In the genomic region with DNA sequence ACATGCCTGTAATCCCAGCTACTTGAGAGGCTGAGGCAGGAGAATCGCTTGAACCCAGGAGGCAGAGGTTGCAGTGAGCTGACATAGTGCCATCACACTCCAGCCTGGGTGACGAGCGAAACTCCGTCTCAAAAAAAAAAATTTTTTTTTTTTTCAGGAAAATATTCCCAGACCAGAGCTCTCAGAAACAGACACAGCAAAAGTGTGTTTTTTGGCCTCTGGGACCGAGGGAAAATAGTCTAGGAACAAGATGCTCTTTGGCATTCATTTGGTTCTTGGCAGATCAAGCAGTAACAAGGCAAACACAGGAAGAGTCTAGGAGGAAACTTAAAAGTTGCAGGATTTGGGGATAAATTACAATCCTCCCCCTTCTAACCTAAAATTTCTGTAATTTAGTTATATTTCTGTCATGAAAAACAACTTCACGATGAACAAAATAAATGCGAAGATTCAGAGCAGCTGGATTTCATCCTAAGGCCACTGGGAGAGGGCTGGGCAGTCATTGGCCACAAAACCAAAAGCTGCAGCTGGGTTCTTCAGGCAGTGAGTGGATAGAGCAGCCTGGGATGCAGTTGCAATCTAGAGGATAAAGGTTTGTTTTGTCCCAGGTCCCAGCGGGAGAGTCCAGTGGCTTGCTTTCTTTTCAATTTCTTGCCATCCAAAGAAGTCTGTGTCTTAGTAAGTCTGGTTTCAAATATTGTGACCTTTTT, we compare ENCODE assay signal across 13 cellular contexts. TPM values are rescaled to one million over a fixed set of nuclear protein-coding genes. Genes with fewer than 3 reads are reported as not detected.
DNase-seq lines count a peak whose midpoint lies in the region; ATAC-seq lines count a peak whose summit lies in the region.
"Had no signal": no experiment of that assay in that cellular context is flagged by ENCODE, and none has a peak within 500 bp of the region (broad histone marks: within the 10 kb centered on the region; RNA-seq: fewer than 3 reads in every experiment).

No MANE protein-coding gene starts in this region.

- CTCF ChIA-PET in activated CD4-positive, alpha-beta T cell treated with anti-CD3 and anti-CD28 coated beads for 36 hours (lab: Charles Lee), result interaction anchor here (0.7 to 1.4 kb wide), 9 partner anchors 9 to 350 kb away, joined by 3 to 6 read pairs (median 3); no protein-coding TSS in a partner anchor

- H3K9me3 Mint-ChIP-seq in activated CD4-positive, alpha-beta T cell treated with anti-CD3 and anti-CD28 coated beads for 36 hours (ENCODE audit: low read depth), result no peaks in the 10 kb centered on the region
- no peaks in the 10 kb centered on the region for H3K9me3 Mint-ChIP-seq in dendritic cell treated with granulocyte-macrophage colony-stimulating factor and Interleukin-4, amounts not matched to agents 40 ng/mL and 50 ng/mL, for 4 days

- intact Hi-C loops in activated CD4-positive, alpha-beta T cell treated with anti-CD3 and anti-CD28 coated beads for 36 hours (cut with DNase I, micrococcal nuclease), result no loop called here
- intact Hi-C loops in dendritic cell treated with granulocyte-macrophage colony-stimulating factor and Interleukin-4, amounts not matched to agents 40 ng/mL and 50 ng/mL, for 4 days (cut with micrococcal nuclease), result loop anchor here (2.0 kb wide), 1 partner anchor 345 kb away; no protein-coding TSS in a partner anchor

- H3K36me3 ChIP-seq in muscle layer of colon (ENCODE audit: insufficient read depth, low read length), result peaks cover 16% of the 10 kb centered on the region

- peak overlapping the region; percentile 78 for H3K27ac Mint-ChIP-seq in activated CD4-positive, alpha-beta T cell treated with anti-CD3 and anti-CD28 coated beads for 36 hours
- H3K27ac Mint-ChIP-seq in dendritic cell treated with granulocyte-macrophage colony-stimulating factor and Interleukin-4, amounts not matched to agents 40 ng/mL and 50 ng/mL, for 4 days, result peak overlapping the region; percentile 76

- peaks cover 11% of the 10 kb centered on the region for H3K4me1 ChIP-seq in muscle layer of colon (ENCODE audit: insufficient read depth, low read length)

- H3K4me1 Mint-ChIP-seq in activated CD4-positive, alpha-beta T cell treated with anti-CD3 and anti-CD28 coated beads for 36 hours, result peaks cover 9% of the 10 kb centered on the region
- H3K4me1 Mint-ChIP-seq in dendritic cell treated with granulocyte-macrophage colony-stimulating factor and Interleukin-4, amounts not matched to agents 40 ng/mL and 50 ng/mL, for 4 days (ENCODE audit: low read depth), result peaks cover 53% of the 10 kb centered on the region

- H3K27me3 Mint-ChIP-seq in activated CD4-positive, alpha-beta T cell treated with anti-CD3 and anti-CD28 coated beads for 36 hours, result no peaks in the 10 kb centered on the region
- H3K27me3 Mint-ChIP-seq in dendritic cell treated with granulocyte-macrophage colony-stimulating factor and Interleukin-4, amounts not matched to agents 40 ng/mL and 50 ng/mL, for 4 days, result no peaks in the 10 kb centered on the region

- H3K4me3 Mint-ChIP-seq in activated CD4-positive, alpha-beta T cell treated with anti-CD3 and anti-CD28 coated beads for 36 hours, result no peak overlapping the region
- no peak overlapping the region for H3K4me3 Mint-ChIP-seq in dendritic cell treated with granulocyte-macrophage colony-stimulating factor and Interleukin-4, amounts not matched to agents 40 ng/mL and 50 ng/mL, for 4 days

- no peak overlapping the region for H3K9ac ChIP-seq in muscle layer of colon (ENCODE audit: low read length)

- no peaks in the 10 kb centered on the region for H3K9me3 ChIP-seq in muscle layer of colon (ENCODE audit: low read length)

- DNase-seq in activated CD4-positive, alpha-beta T cell treated with anti-CD3 and anti-CD28 coated beads for 36 hours, result no peak
- no peak for DNase-seq in activated CD4-positive, alpha-beta T cell treated with anti-CD3 and anti-CD28 coated beads for 4 hours
- DNase-seq in foreskin melanocyte (no peak), mucosa of gallbladder (ENCODE audit: low spot score) (no peak), islet precursor cell (no peak)
- DNase-seq: 8988T, dermis blood vessel endothelial cell, DMS53, NCI-H2171 had no signal

- no peak for ATAC-seq in activated CD4-positive, alpha-beta T cell treated with anti-CD3 and anti-CD28 coated beads for 36 hours

- POLR2A ChIA-PET in activated CD4-positive, alpha-beta T cell treated with anti-CD3 and anti-CD28 coated beads for 36 hours (lab: Charles Lee), result no interaction called here

- H3K36me3 Mint-ChIP-seq in activated CD4-positive, alpha-beta T cell treated with anti-CD3 and anti-CD28 coated beads for 36 hours (ENCODE audit: low read depth), result peaks cover 6% of the 10 kb centered on the region
- peaks cover 88% of the 10 kb centered on the region for H3K36me3 Mint-ChIP-seq in dendritic cell treated with granulocyte-macrophage colony-stimulating factor and Interleukin-4, amounts not matched to agents 40 ng/mL and 50 ng/mL, for 4 days (ENCODE audit: low read depth)

- H3K4me3 ChIP-seq in muscle layer of colon (ENCODE audit: low read depth in 1 of 2, low read length in 2 of 2), result no peak overlapping the region
- H3K4me3 ChIP-seq: smooth muscle cell had no signal

- H3K27me3 ChIP-seq in muscle layer of colon (ENCODE audit: control insufficient read depth in 1 of 2, insufficient read depth in 2 of 2, low read length in 2 of 2), result no peaks in the 10 kb centered on the region

- H3K27ac ChIP-seq in muscle layer of colon (ENCODE audit: low read depth, low read length) (peak overlapping the region; percentile 20), temporal lobe (ENCODE audit: low read depth, low read length) (peak overlapping the region; percentile 33)

RNA-seq across cellular contexts. Expression of a gene that starts 19.7 kb away (rescaled TPM):
- total RNA-seq in activated CD4-positive, alpha-beta T cell treated with anti-CD3 and anti-CD28 coated beads for 36 hours, result 10 to 100 TPM; 55.3 to 59.4 TPM
- 4.7 TPM for total RNA-seq in temporal lobe
- 62.2 TPM for total RNA-seq in mucosa of gallbladder

RNA-seq across cellular contexts. Expression of a gene that starts 40.1 kb away (rescaled TPM):
- total RNA-seq in activated CD4-positive, alpha-beta T cell treated with anti-CD3 and anti-CD28 coated beads for 36 hours, result 10 to 100 TPM in 1 of 2 experiments, 1 to 10 TPM in 1; 8.3 to 12.9 TPM
- 18.9 TPM for total RNA-seq in temporal lobe
- total RNA-seq in mucosa of gallbladder, result 540 TPM

Comparison
In these comparisons a context has a peak if more than half of its experiments do, and no peak if none do; other contexts are left out.
1. RNA of a gene that starts 40.1 kb away (total RNA-seq): 540 TPM in mucosa of gallbladder (single experiment); 18.9 TPM in temporal lobe (single experiment) and 8.3 to 12.9 TPM in activated CD4-positive, alpha-beta T cell treated with anti-CD3 and anti-CD28 coated beads for 36 hours; every median in the first group is over 10 times any median in the second.